In genomic region chr15:39211108-39211979, GRCh38 we compare ENCODE assay signal across 19 cellular contexts.
DNase-seq lines count a peak whose midpoint lies in the region; ATAC-seq, FAIRE-seq and TF ChIP-seq lines count a peak whose summit lies in the region.
"Had no signal": no experiment of that assay in that cellular context is flagged by ENCODE, and none has a peak within 500 bp of the region (broad histone marks: within the 10 kb centered on the region; RNA-seq: fewer than 3 reads in every experiment).

No MANE protein-coding gene starts in this region.

- H3K36me3 ChIP-seq in HEK293 (ENCODE audit: control insufficient read depth in 2 of 2, insufficient read depth in 1 of 2, low read length in 2 of 2) (no peaks in the 10 kb centered on the region), HepG2 (replicated peaks in 1 of 2; ENCODE audit: control insufficient read depth in 1 of 2, insufficient read depth in 2 of 2, low read length in 2 of 2) (no peaks in the 10 kb centered on the region)
- H3K36me3 ChIP-seq: SJSA1 had no signal

- no peaks in the 10 kb centered on the region for H3K27me3 ChIP-seq in HepG2 (ENCODE audit: control insufficient read depth in 1 of 2, insufficient read depth in 2 of 2, low read length in 2 of 2)
- H3K27me3 ChIP-seq: SJSA1 had no signal

- FAIRE-seq in H54 (lab: Jason Lieb, UNC) = peak; percentile 20
- FAIRE-seq in HepG2 (lab: Jason Lieb, UNC) = peak; percentile 12
- FAIRE-seq: GM12878 had no signal

- BruUV-seq in HepG2 (replicated peaks; lab: Mats Ljungman, UMichigan) = no TSS peak

- H3K9me3 ChIP-seq in HEK293 (ENCODE audit: control insufficient read depth, insufficient read depth, low read depth, low read length) = no peaks in the 10 kb centered on the region
- peaks cover 5% of the 10 kb centered on the region; the same call in 1 of the 2 replicates for H3K9me3 ChIP-seq in HepG2 (ENCODE audit: low read length)
- H3K9me3 ChIP-seq: SJSA1 had no signal

- H3K4me1 ChIP-seq in HEK293 (ENCODE audit: control insufficient read depth, insufficient read depth, low read length) (no peaks in the 10 kb centered on the region), HepG2 (ENCODE audit: insufficient read depth, low read length) (peaks cover 58% of the 10 kb centered on the region)

- H3K4me1 Mint-ChIP-seq in WTC11 = peaks cover 24% of the 10 kb centered on the region

- no peak overlapping the region for H3K4me3 Mint-ChIP-seq in WTC11
- H3K4me3 Mint-ChIP-seq: T-helper 1 cell treated with Interleukin-12 subunit alpha and Interleukin-12 subunit beta and Interleukin-4 antibody, amounts not matched to agents 30 μg/mL and 1 μg/mL, for 36 hours had no signal

- TF ChIP-seq RAD21 in HepG2 (CRISPR knock-in tag; IDR thresholded peaks at IDR 0.05) = no peak

- H3K9me3 Mint-ChIP-seq in WTC11 = peaks cover 17% of the 10 kb centered on the region
- H3K9me3 Mint-ChIP-seq: T-helper 1 cell treated with Interleukin-12 subunit alpha and Interleukin-12 subunit beta and Interleukin-4 antibody, amounts not matched to agents 30 μg/mL and 1 μg/mL, for 36 hours had no signal

- no peak overlapping the region for H3K9ac ChIP-seq in HepG2 (ENCODE audit: insufficient read depth, low read depth, low read length)
- H3K9ac ChIP-seq: GM23248, KMS-11 had no signal

- H3K36me3 Mint-ChIP-seq in WTC11 = peaks cover 4% of the 10 kb centered on the region

- TF ChIP-seq CTCF in HEK293 (tag by site-specific recombination; IDR thresholded peaks at IDR 0.05) = no peak
- no peak for TF ChIP-seq CTCF in WTC11 (IDR thresholded peaks at IDR 0.05)
- TF ChIP-seq CTCF in HepG2 (CRISPR knock-in tag; IDR thresholded peaks at IDR 0.05) = no peak

- WGBS in HepG2 (ENCODE audit: low lambda C conversion rate) = 48% methylated on average over 5 of the region's 5 CpGs

- H4K20me1 ChIP-seq in HepG2 (ENCODE audit: insufficient read depth, low read length) = no peaks in the 10 kb centered on the region

- H3K27me3 Mint-ChIP-seq in WTC11 (ENCODE audit: low read depth) = no peaks in the 10 kb centered on the region

- no peak for TF ChIP-seq POLR2A in H54 (IDR thresholded peaks at IDR 0.05; ENCODE audit: low read depth, low read length)
- TF ChIP-seq POLR2A in HepG2 (IDR thresholded peaks at IDR 0.05; ENCODE audit: insufficient read depth in 1 of 2, low read depth in 2 of 2, low read length in 2 of 2) = no peak

- H2AFZ ChIP-seq in HepG2 (ENCODE audit: low read length) = no peak overlapping the region
- H2AFZ ChIP-seq: GM23248 had no signal

- no peak overlapping the region; the same call in 1 of the 2 replicates for H3K4me2 ChIP-seq in HepG2 (ENCODE audit: low read depth, low read length)
- H3K4me2 ChIP-seq: KMS-11 had no signal

- peak in 1 of 2 experiments; percentile 90; a peak in 2 of 4 replicates for TF ChIP-seq EP300 in HepG2 (IDR thresholded peaks at IDR 0.05; ENCODE audit: low read depth in 2 of 2, low read length in 2 of 2)
- TF ChIP-seq EP300 in HepG2 (CRISPR knock-in tag; IDR thresholded peaks at IDR 0.05; ENCODE audit: borderline replicate concordance) = peak; percentile 88; the same call in 1 of the 2 replicates

- in situ Hi-C loops in HepG2 (cut with HindIII; ENCODE audit: extremely low pct_ligation_motif_present, low pct_unique_long_range_greater_than_20kb) = no loop called here

- POLR2A ChIA-PET in HEK293 (lab: Yijun Ruan, JAX) = no interaction called here
- POLR2A ChIA-PET in WTC11 (lab: Charles Lee) = no interaction called here
- POLR2A ChIA-PET in HepG2 (lab: Yijun Ruan, JAX) = interaction anchor here (1.0 to 2.9 kb wide), 4 partner anchors 8 to 369 kb away, joined by 3 to 17 read pairs (median 4); partner anchors contain the start of gene THBS1

- no peak for ATAC-seq in WTC11
- peak; percentile 77 for ATAC-seq in HepG2
- ATAC-seq in HG02763 (IDR thresholded peaks at IDR 0.05; ENCODE audit: unreplicated experiment) = no peak
- no peak for ATAC-seq in GM21423 (IDR thresholded peaks at IDR 0.05; ENCODE audit: unreplicated experiment)
- ATAC-seq: GM12878 had no signal

- H3K4me3 ChIP-seq in HEK293 (ENCODE audit: low read depth, low read length) (no peak overlapping the region), HepG2 (replicated peaks in 1 of 3; ENCODE audit: insufficient read depth in 1 of 3, low read depth in 2 of 3, low read length in 3 of 3) (no peak overlapping the region)
- H3K4me3 ChIP-seq: GM12878, GM23248, SJSA1 had no signal

- no peak for DNase-seq in H54 (ENCODE audit: insufficient read length, low spot score)
- no peak for DNase-seq in WTC11 (ENCODE audit: low spot score)
- peak; percentile 86 for DNase-seq in HepG2 (ENCODE audit: low spot score)
- no peak for DNase-seq in DMS 273 (lab: John Stamatoyannopoulos, UW; ENCODE audit: unreplicated experiment)
- DNase-seq in occipital lobe (lab: John Stamatoyannopoulos, UW) = no peak
- DNase-seq: ACHN, GM23248, NCI-H1417 treated with DMSO at 0.1 percent for 48 hours, NCI-H2029, NCI-H446 treated with DMSO at 0.1 percent for 48 hours, NCI-H748 treated with DMSO at 0.1 percent for 48 hours had no signal

- intact Hi-C loops in HepG2 (cut with micrococcal nuclease; ENCODE audit: unreplicated experiment) = loop anchor here (5.0 kb wide), 1 partner anchor 226 kb away; no protein-coding TSS in a partner anchor

- H3K27ac Mint-ChIP-seq in WTC11 = peak overlapping the region; percentile 34; the same call in 1 of the 2 replicates
- H3K27ac Mint-ChIP-seq: T-helper 1 cell treated with Interleukin-12 subunit alpha and Interleukin-12 subunit beta and Interleukin-4 antibody, amounts not matched to agents 30 μg/mL and 1 μg/mL, for 36 hours had no signal

- no peak overlapping the region for H3K27ac ChIP-seq in HEK293 (ENCODE audit: extremely low read depth, low read depth, low read length)
- H3K27ac ChIP-seq in HepG2 (ENCODE audit: extremely low read length, insufficient read depth, low read length) = peak overlapping the region; percentile 42
- H3K27ac ChIP-seq: C4-2B, GM23248, KMS-11, SJSA1 had no signal

- CTCF ChIA-PET in HEK293 (lab: Yijun Ruan, JAX) = interaction anchor here (0.6 kb wide), 3 partner anchors 369 to 545 kb away, joined by 3 to 4 read pairs (median 3); no protein-coding TSS in a partner anchor
- CTCF ChIA-PET in WTC11 (lab: Charles Lee) = no interaction called here
- CTCF ChIA-PET in HepG2 (lab: Yijun Ruan, JAX; ENCODE audit: low intra/inter-chr PET ratio, low total read pairs) = no interaction called here

- H3K79me2 ChIP-seq in HepG2 (ENCODE audit: insufficient read depth, low read length) = no peaks in the 10 kb centered on the region

TF ChIP-seq in HEK293, 187 proteins besides CTCF, POLR2A, EP300 and RAD21:
- no peak for TF ChIP-seq ZNF274 (IDR thresholded peaks at IDR 0.05; ENCODE audit: low read length)
- 0 out of 2 replicates have a peak, but pooled peaks have one; percentile 36 for TF ChIP-seq ZNF274 (tag by site-specific recombination; IDR thresholded peaks at IDR 0.05; ENCODE audit: borderline replicate concordance)
- TF ChIP-seq, protein P1, sequence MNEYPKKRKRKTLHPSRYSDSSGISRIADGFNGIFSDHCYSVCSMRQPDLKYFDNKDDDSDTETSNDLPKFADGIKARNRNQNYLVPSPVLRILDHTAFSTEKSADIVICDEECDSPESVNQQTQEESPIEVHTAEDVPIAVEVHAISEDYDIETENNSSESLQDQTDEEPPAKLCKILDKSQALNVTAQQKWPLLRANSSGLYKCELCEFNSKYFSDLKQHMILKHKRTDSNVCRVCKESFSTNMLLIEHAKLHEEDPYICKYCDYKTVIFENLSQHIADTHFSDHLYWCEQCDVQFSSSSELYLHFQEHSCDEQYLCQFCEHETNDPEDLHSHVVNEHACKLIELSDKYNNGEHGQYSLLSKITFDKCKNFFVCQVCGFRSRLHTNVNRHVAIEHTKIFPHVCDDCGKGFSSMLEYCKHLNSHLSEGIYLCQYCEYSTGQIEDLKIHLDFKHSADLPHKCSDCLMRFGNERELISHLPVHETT (tag by site-specific recombination; IDR thresholded peaks at IDR 0.05) = no peak
- TF ChIP-seq PRDM1 (tag by site-specific recombination; IDR thresholded peaks at IDR 0.05) = no peak
TF ChIP-seq in HEK293: peak in this region for 1.

TF ChIP-seq in WTC11, 78 proteins besides CTCF, POLR2A, EP300 and RAD21:
- TF ChIP-seq ZNF512 (CRISPR knock-in tag; IDR thresholded peaks at IDR 0.05; ENCODE audit: borderline replicate concordance) (no peak), GABPB1 (CRISPR knock-in tag; IDR thresholded peaks at IDR 0.05) (peak; percentile 90)

TF ChIP-seq in HepG2, 621 proteins besides CTCF, POLR2A, EP300 and RAD21 (continues in another document):
- TF ChIP-seq ZBTB21 (CRISPR knock-in tag; IDR thresholded peaks at IDR 0.05) = peak; percentile 72
- TF ChIP-seq, protein P2, sequence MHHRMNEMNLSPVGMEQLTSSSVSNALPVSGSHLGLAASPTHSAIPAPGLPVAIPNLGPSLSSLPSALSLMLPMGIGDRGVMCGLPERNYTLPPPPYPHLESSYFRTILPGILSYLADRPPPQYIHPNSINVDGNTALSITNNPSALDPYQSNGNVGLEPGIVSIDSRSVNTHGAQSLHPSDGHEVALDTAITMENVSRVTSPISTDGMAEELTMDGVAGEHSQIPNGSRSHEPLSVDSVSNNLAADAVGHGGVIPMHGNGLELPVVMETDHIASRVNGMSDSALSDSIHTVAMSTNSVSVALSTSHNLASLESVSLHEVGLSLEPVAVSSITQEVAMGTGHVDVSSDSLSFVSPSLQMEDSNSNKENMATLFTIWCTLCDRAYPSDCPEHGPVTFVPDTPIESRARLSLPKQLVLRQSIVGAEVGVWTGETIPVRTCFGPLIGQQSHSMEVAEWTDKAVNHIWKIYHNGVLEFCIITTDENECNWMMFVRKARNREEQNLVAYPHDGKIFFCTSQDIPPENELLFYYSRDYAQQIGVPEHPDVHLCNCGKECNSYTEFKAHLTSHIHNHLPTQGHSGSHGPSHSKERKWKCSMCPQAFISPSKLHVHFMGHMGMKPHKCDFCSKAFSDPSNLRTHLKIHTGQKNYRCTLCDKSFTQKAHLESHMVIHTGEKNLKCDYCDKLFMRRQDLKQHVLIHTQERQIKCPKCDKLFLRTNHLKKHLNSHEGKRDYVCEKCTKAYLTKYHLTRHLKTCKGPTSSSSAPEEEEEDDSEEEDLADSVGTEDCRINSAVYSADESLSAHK (CRISPR knock-in tag; IDR thresholded peaks at IDR 0.05; ENCODE audit: borderline replicate concordance) = no peak
- no peak for TF ChIP-seq FOXA1 (IDR thresholded peaks at IDR 0.05)
- peak; percentile 78 for TF ChIP-seq FOXA1 (CRISPR knock-in tag; IDR thresholded peaks at IDR 0.05)
- TF ChIP-seq ZMYM4 (CRISPR knock-in tag; IDR thresholded peaks at IDR 0.05) = peak; percentile 41; the same call in 1 of the 2 replicates
- no peak for TF ChIP-seq HNRNPL (IDR thresholded peaks at IDR 0.05; ENCODE audit: low read depth, low read length)
- TF ChIP-seq ZNF891 (CRISPR knock-in tag; IDR thresholded peaks at IDR 0.05) = no peak
- no peak for TF ChIP-seq HIVEP1 (CRISPR knock-in tag; IDR thresholded peaks at IDR 0.05)
